Comparison of ENCODE assay signal across 2 cellular contexts in genomic region chr17:72340836-72341235, GRCh38.
TF ChIP-seq lines count a peak whose summit lies in the region.

No MANE protein-coding gene starts in this region.

TF ChIP-seq in WTC11, 78 proteins besides CTCF, POLR2A, EP300 and RAD21 (continued from another document):
- TF ChIP-seq, protein P1, sequence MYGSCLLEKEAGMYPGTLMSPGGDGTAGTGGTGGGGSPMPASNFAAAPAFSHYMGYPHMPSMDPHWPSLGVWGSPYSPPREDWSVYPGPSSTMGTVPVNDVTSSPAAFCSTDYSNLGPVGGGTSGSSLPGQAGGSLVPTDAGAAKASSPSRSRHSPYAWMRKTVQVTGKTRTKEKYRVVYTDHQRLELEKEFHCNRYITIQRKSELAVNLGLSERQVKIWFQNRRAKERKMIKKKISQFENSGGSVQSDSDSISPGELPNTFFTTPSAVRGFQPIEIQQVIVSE (CRISPR knock-in tag; IDR thresholded peaks at IDR 0.05; ENCODE audit: borderline replicate concordance): no peak
TF ChIP-seq in WTC11: peak in this region for 1.

TF ChIP-seq in HepG2, 621 proteins besides CTCF, POLR2A, EP300 and RAD21 (continued from another document and continues in another):
- no peak for TF ChIP-seq E2F2 (CRISPR knock-in tag; IDR thresholded peaks at IDR 0.05; ENCODE audit: borderline replicate concordance)
- no peak for TF ChIP-seq THAP8 (CRISPR knock-in tag; IDR thresholded peaks at IDR 0.05; ENCODE audit: borderline replicate concordance)
- no peak for TF ChIP-seq SMARCE1 (IDR thresholded peaks at IDR 0.05; ENCODE audit: borderline replicate concordance)
- TF ChIP-seq, protein P2, sequence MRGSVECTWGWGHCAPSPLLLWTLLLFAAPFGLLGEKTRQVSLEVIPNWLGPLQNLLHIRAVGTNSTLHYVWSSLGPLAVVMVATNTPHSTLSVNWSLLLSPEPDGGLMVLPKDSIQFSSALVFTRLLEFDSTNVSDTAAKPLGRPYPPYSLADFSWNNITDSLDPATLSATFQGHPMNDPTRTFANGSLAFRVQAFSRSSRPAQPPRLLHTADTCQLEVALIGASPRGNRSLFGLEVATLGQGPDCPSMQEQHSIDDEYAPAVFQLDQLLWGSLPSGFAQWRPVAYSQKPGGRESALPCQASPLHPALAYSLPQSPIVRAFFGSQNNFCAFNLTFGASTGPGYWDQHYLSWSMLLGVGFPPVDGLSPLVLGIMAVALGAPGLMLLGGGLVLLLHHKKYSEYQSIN (CRISPR knock-in tag; IDR thresholded peaks at IDR 0.05; ENCODE audit: borderline replicate concordance): no peak
- no peak for TF ChIP-seq ZNF850 (CRISPR knock-in tag; conservative IDR thresholded peaks at IDR 0.05)
- TF ChIP-seq HDAC2 (CRISPR knock-in tag; IDR thresholded peaks at IDR 0.05): peak; percentile 56
- peak; percentile 22; the same call in 1 of the 2 replicates for TF ChIP-seq ZNF670 (CRISPR knock-in tag; IDR thresholded peaks at IDR 0.05; ENCODE audit: borderline replicate concordance)
- 0 out of 2 replicates have a peak, but pooled peaks have one; percentile 49 for TF ChIP-seq ZNF646 (CRISPR knock-in tag; IDR thresholded peaks at IDR 0.05)
- TF ChIP-seq ELF1 (CRISPR knock-in tag; IDR thresholded peaks at IDR 0.05): no peak
- peak; percentile 98 for TF ChIP-seq ETV5 (CRISPR knock-in tag; IDR thresholded peaks at IDR 0.05; ENCODE audit: borderline replicate concordance)
- TF ChIP-seq FOXA3 (CRISPR knock-in tag; IDR thresholded peaks at IDR 0.05): peak; percentile 72
- TF ChIP-seq RNF219 (CRISPR knock-in tag; IDR thresholded peaks at IDR 0.05): no peak
- peak; percentile 76 for TF ChIP-seq NCOA2 (CRISPR knock-in tag; IDR thresholded peaks at IDR 0.05)
- TF ChIP-seq ZNF790 (CRISPR knock-in tag; IDR thresholded peaks at IDR 0.05; ENCODE audit: borderline replicate concordance): no peak
- no peak for TF ChIP-seq MED13 (CRISPR knock-in tag; IDR thresholded peaks at IDR 0.05)
- TF ChIP-seq ZNF282 (IDR thresholded peaks at IDR 0.05; ENCODE audit: partially characterized antibody): no peak
- no peak for TF ChIP-seq ZFP91 (CRISPR knock-in tag; IDR thresholded peaks at IDR 0.05; ENCODE audit: borderline replicate concordance)
- no peak for TF ChIP-seq SMYD3 (CRISPR knock-in tag; IDR thresholded peaks at IDR 0.05)
- 0 out of 2 replicates have a peak, but pooled peaks have one; percentile 34 for TF ChIP-seq CREB1 (IDR thresholded peaks at IDR 0.05)
- TF ChIP-seq CREB1 (CRISPR knock-in tag; IDR thresholded peaks at IDR 0.05): peak; percentile 49; the same call in 1 of the 2 replicates
- TF ChIP-seq ZFX (CRISPR knock-in tag; IDR thresholded peaks at IDR 0.05; ENCODE audit: low read depth): peak; percentile 47; the same call in 1 of the 2 replicates
- no peak for TF ChIP-seq ZNF749 (CRISPR knock-in tag; IDR thresholded peaks at IDR 0.05; ENCODE audit: borderline replicate concordance)
- TF ChIP-seq MEF2D (CRISPR knock-in tag; IDR thresholded peaks at IDR 0.05): 0 out of 2 replicates have a peak, but pooled peaks have one; percentile 42
- TF ChIP-seq TCF7 (IDR thresholded peaks at IDR 0.05; ENCODE audit: low read depth): peak; percentile 49
- TF ChIP-seq ZBTB20 (CRISPR knock-in tag; IDR thresholded peaks at IDR 0.05; ENCODE audit: borderline replicate concordance, low read depth): 0 out of 2 replicates have a peak, but pooled peaks have one; percentile 23
- TF ChIP-seq ATAD3A (CRISPR knock-in tag; IDR thresholded peaks at IDR 0.05): no peak
- no peak for TF ChIP-seq GABPA (IDR thresholded peaks at IDR 0.05; ENCODE audit: low read depth, low read length)
- TF ChIP-seq GABPA (CRISPR knock-in tag; IDR thresholded peaks at IDR 0.05; ENCODE audit: low read depth): no peak
- TF ChIP-seq ZNF678 (CRISPR knock-in tag; IDR thresholded peaks at IDR 0.05): no peak
- peak; percentile 82 for TF ChIP-seq CEBPG (CRISPR knock-in tag; IDR thresholded peaks at IDR 0.05)
- TF ChIP-seq, protein P3, sequence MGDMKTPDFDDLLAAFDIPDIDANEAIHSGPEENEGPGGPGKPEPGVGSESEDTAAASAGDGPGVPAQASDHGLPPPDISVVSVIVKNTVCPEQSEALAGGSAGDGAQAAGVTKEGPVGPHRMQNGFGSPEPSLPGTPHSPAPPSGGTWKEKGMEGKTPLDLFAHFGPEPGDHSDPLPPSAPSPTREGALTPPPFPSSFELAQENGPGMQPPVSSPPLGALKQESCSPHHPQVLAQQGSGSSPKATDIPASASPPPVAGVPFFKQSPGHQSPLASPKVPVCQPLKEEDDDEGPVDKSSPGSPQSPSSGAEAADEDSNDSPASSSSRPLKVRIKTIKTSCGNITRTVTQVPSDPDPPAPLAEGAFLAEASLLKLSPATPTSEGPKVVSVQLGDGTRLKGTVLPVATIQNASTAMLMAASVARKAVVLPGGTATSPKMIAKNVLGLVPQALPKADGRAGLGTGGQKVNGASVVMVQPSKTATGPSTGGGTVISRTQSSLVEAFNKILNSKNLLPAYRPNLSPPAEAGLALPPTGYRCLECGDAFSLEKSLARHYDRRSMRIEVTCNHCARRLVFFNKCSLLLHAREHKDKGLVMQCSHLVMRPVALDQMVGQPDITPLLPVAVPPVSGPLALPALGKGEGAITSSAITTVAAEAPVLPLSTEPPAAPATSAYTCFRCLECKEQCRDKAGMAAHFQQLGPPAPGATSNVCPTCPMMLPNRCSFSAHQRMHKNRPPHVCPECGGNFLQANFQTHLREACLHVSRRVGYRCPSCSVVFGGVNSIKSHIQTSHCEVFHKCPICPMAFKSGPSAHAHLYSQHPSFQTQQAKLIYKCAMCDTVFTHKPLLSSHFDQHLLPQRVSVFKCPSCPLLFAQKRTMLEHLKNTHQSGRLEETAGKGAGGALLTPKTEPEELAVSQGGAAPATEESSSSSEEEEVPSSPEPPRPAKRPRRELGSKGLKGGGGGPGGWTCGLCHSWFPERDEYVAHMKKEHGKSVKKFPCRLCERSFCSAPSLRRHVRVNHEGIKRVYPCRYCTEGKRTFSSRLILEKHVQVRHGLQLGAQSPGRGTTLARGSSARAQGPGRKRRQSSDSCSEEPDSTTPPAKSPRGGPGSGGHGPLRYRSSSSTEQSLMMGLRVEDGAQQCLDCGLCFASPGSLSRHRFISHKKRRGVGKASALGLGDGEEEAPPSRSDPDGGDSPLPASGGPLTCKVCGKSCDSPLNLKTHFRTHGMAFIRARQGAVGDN (CRISPR knock-in tag; IDR thresholded peaks at IDR 0.05): no peak
- no peak for TF ChIP-seq CERS6 (CRISPR knock-in tag; IDR thresholded peaks at IDR 0.05)
- TF ChIP-seq CBX1 (IDR thresholded peaks at IDR 0.05; ENCODE audit: low read depth): no peak
- TF ChIP-seq PLRG1 (conservative IDR thresholded peaks at IDR 0.05): no peak
- peak; percentile 69 for TF ChIP-seq TEAD3 (CRISPR knock-in tag; optimal IDR thresholded peaks at IDR 0.05; ENCODE audit: borderline replicate concordance)
- no peak for TF ChIP-seq KDM5B (CRISPR knock-in tag; IDR thresholded peaks at IDR 0.05; ENCODE audit: borderline replicate concordance)
- TF ChIP-seq SATB2 (CRISPR knock-in tag; IDR thresholded peaks at IDR 0.05): no peak
- no peak for TF ChIP-seq FOXP1 (IDR thresholded peaks at IDR 0.05)
- TF ChIP-seq FOXP1 (CRISPR knock-in tag; IDR thresholded peaks at IDR 0.05): 0 out of 2 replicates have a peak, but pooled peaks have one; percentile 53
- TF ChIP-seq FOXA1 (IDR thresholded peaks at IDR 0.05): no peak
- TF ChIP-seq FOXA1 (CRISPR knock-in tag; IDR thresholded peaks at IDR 0.05): 0 out of 2 replicates have a peak, but pooled peaks have one; percentile 37
- 0 out of 2 replicates have a peak, but pooled peaks have one; percentile 31 for TF ChIP-seq REPIN1 (CRISPR knock-in tag; IDR thresholded peaks at IDR 0.05; ENCODE audit: borderline replicate concordance, low read depth)
- TF ChIP-seq RFXAP (CRISPR knock-in tag; IDR thresholded peaks at IDR 0.05; ENCODE audit: borderline replicate concordance): no peak
- TF ChIP-seq ELF3 (CRISPR knock-in tag; IDR thresholded peaks at IDR 0.05): peak; percentile 69
